Comparison of ENCODE assay signal across 18 cellular contexts in genomic region chr5:142096382-142096781, GRCh38. TPM values are rescaled to one million over a fixed set of nuclear protein-coding genes. Genes with fewer than 3 reads are reported as not detected.
A peak's percentile ranks its signal among the peaks of the same experiment; 100 is the strongest.
DNase-seq lines count a peak whose midpoint lies in the region; ATAC-seq lines count a peak whose summit lies in the region.
"Had no signal": no experiment of that assay in that cellular context is flagged by ENCODE, and none has a peak within 500 bp of the region (broad histone marks: within the 10 kb centered on the region; RNA-seq: fewer than 3 reads in every experiment).

No MANE protein-coding gene starts in this region.

- POLR2A ChIA-PET in CD8-positive, alpha-beta memory T cell (lab: Charles Lee), result interaction anchor here (0.9 to 2.2 kb wide), 3 partner anchors 12 to 127 kb away, joined by 3 to 21 read pairs (median 4); partner anchors contain the start of genes NDFIP1 and RNF14
- POLR2A ChIA-PET in naive thymus-derived CD8-positive, alpha-beta T cell (lab: Charles Lee), result interaction anchor here (0.7 to 7.5 kb wide), 10 partner anchors 8 to 128 kb away, joined by 3 to 119 read pairs (median 6); partner anchors contain the start of genes GNPDA1, NDFIP1 and RNF14

- no peaks in the 10 kb centered on the region for H3K27me3 Mint-ChIP-seq in activated T-cell treated with anti-CD3 and anti-CD28 coated beads, Interleukin-2, amount 50 U/mL, for 24 hours
- H3K27me3 Mint-ChIP-seq in CD8-positive, alpha-beta memory T cell, result no peaks in the 10 kb centered on the region
- H3K27me3 Mint-ChIP-seq in activated naive CD8-positive, alpha-beta T cell treated with anti-CD3 and anti-CD28 coated beads for 36 hours, result no peaks in the 10 kb centered on the region
- no peaks in the 10 kb centered on the region for H3K27me3 Mint-ChIP-seq in naive thymus-derived CD8-positive, alpha-beta T cell

- H3K36me3 ChIP-seq in CD8-positive, alpha-beta memory T cell (ENCODE audit: insufficient read depth, low read length), result no peaks in the 10 kb centered on the region
- H3K36me3 ChIP-seq: esophagus muscularis mucosa, HAP-1, Peyer's patch, sigmoid colon, SJSA1 had no signal

- H3K4me1 Mint-ChIP-seq in activated T-cell treated with anti-CD3 and anti-CD28 coated beads, Interleukin-2, amount 50 U/mL, for 24 hours (ENCODE audit: low read depth), result peaks cover 81% of the 10 kb centered on the region
- H3K4me1 Mint-ChIP-seq in CD8-positive, alpha-beta memory T cell, result peaks cover 31 to 49% (median 37%) of the 10 kb centered on the region in 3 donors
- peaks cover 71% of the 10 kb centered on the region for H3K4me1 Mint-ChIP-seq in activated naive CD8-positive, alpha-beta T cell treated with anti-CD3 and anti-CD28 coated beads for 36 hours
- peaks cover 25 to 71% (median 67%) of the 10 kb centered on the region in 4 donors for H3K4me1 Mint-ChIP-seq in naive thymus-derived CD8-positive, alpha-beta T cell
- H3K4me1 Mint-ChIP-seq: naive B cell had no signal

- H3K27me3 ChIP-seq in CD8-positive, alpha-beta memory T cell (ENCODE audit: insufficient read depth, low read length, poor library complexity, severe bottlenecking), result no peaks in the 10 kb centered on the region
- H3K27me3 ChIP-seq: esophagus muscularis mucosa, Peyer's patch, sigmoid colon, SJSA1 had no signal

- H3K4me3 ChIP-seq in CD8-positive, alpha-beta memory T cell (ENCODE audit: low read length), result no peak overlapping the region
- H3K4me3 ChIP-seq: esophagus muscularis mucosa, HAP-1, Peyer's patch, sigmoid colon, SJSA1 had no signal

- H3K4me3 Mint-ChIP-seq in activated T-cell treated with anti-CD3 and anti-CD28 coated beads, Interleukin-2, amount 50 U/mL, for 24 hours, result no peak overlapping the region
- H3K4me3 Mint-ChIP-seq in CD8-positive, alpha-beta memory T cell, result no peak overlapping the region
- no peak overlapping the region for H3K4me3 Mint-ChIP-seq in activated naive CD8-positive, alpha-beta T cell treated with anti-CD3 and anti-CD28 coated beads for 36 hours
- peak overlapping the region in 3 of 10 donors; percentile 18 to 60 (median 26) for H3K4me3 Mint-ChIP-seq in naive thymus-derived CD8-positive, alpha-beta T cell
- H3K4me3 Mint-ChIP-seq: memory B cell, naive B cell had no signal

- H3K9me3 Mint-ChIP-seq in activated T-cell treated with anti-CD3 and anti-CD28 coated beads, Interleukin-2, amount 50 U/mL, for 24 hours, result no peaks in the 10 kb centered on the region
- no peaks in the 10 kb centered on the region for H3K9me3 Mint-ChIP-seq in CD8-positive, alpha-beta memory T cell
- peaks cover 10% of the 10 kb centered on the region for H3K9me3 Mint-ChIP-seq in activated naive CD8-positive, alpha-beta T cell treated with anti-CD3 and anti-CD28 coated beads for 36 hours
- peaks cover 0 to 8% (median 4%) of the 10 kb centered on the region in 9 donors for H3K9me3 Mint-ChIP-seq in naive thymus-derived CD8-positive, alpha-beta T cell
- H3K9me3 Mint-ChIP-seq: memory B cell had no signal

- ATAC-seq in naive thymus-derived CD8-positive, alpha-beta T cell, result peak; percentile 22 to 23

- peaks cover 52% of the 10 kb centered on the region for H3K4me1 ChIP-seq in CD8-positive, alpha-beta memory T cell (ENCODE audit: insufficient read depth, low read length)
- H3K4me1 ChIP-seq: Peyer's patch, sigmoid colon had no signal

- H3K36me3 Mint-ChIP-seq in activated T-cell treated with anti-CD3 and anti-CD28 coated beads, Interleukin-2, amount 50 U/mL, for 24 hours (ENCODE audit: low read depth), result no peaks in the 10 kb centered on the region
- no peaks in the 10 kb centered on the region for H3K36me3 Mint-ChIP-seq in CD8-positive, alpha-beta memory T cell
- H3K36me3 Mint-ChIP-seq in activated naive CD8-positive, alpha-beta T cell treated with anti-CD3 and anti-CD28 coated beads for 36 hours, result peaks cover 11% of the 10 kb centered on the region
- H3K36me3 Mint-ChIP-seq in naive thymus-derived CD8-positive, alpha-beta T cell, result peaks cover 0 to 7% (median 7%) of the 10 kb centered on the region in 3 donors
- H3K36me3 Mint-ChIP-seq: memory B cell, naive B cell had no signal

- H3K27ac ChIP-seq in CD8-positive, alpha-beta memory T cell (ENCODE audit: low read depth, low read length), result no peak overlapping the region
- H3K27ac ChIP-seq: esophagus muscularis mucosa, sigmoid colon, SJSA1 had no signal

- peak overlapping the region; percentile 81 for H3K27ac Mint-ChIP-seq in activated T-cell treated with anti-CD3 and anti-CD28 coated beads, Interleukin-2, amount 50 U/mL, for 24 hours
- H3K27ac Mint-ChIP-seq in CD8-positive, alpha-beta memory T cell, result peak overlapping the region; percentile 68 to 96 (median 90)
- peak overlapping the region; percentile 87 for H3K27ac Mint-ChIP-seq in activated naive CD8-positive, alpha-beta T cell treated with anti-CD3 and anti-CD28 coated beads for 36 hours
- H3K27ac Mint-ChIP-seq in naive thymus-derived CD8-positive, alpha-beta T cell, result peak overlapping the region; percentile 53 to 99 (median 96)
- H3K27ac Mint-ChIP-seq: memory B cell, naive B cell had no signal

- no peak for DNase-seq in activated T-cell treated with anti-CD3 and anti-CD28 coated beads, Interleukin-2, amount 50 U/mL, for 24 hours
- DNase-seq in activated T-cell treated with anti-CD3 and anti-CD28 coated beads for 4 hours (no peak), NCI-H1048 (lab: John Stamatoyannopoulos, UW) (no peak), activated gamma-delta T cell (lab: John Stamatoyannopoulos, UW) (no peak), EL (no peak)
- DNase-seq in CD8-positive, alpha-beta memory T cell, result peak in 1 of 5 donors; percentile 71
- DNase-seq in activated naive CD8-positive, alpha-beta T cell treated with anti-CD3 and anti-CD28 coated beads for 36 hours, result no peak
- DNase-seq in naive thymus-derived CD8-positive, alpha-beta T cell, result peak in 8 of 10 donors; percentile 38 to 75 (median 60)
- DNase-seq: naive B cell; NCI-H1105 treated with DMSO at 0.1 percent for 48 hours; NCI-H510A; NK-92 treated with Interleukin-12 subunit alpha and Interleukin-12 subunit beta, amount 100 ng/mL, for 24 hours; sigmoid colon had no signal

- H3K9me3 ChIP-seq in CD8-positive, alpha-beta memory T cell (ENCODE audit: low read length), result no peaks in the 10 kb centered on the region
- H3K9me3 ChIP-seq: esophagus muscularis mucosa, HAP-1, Peyer's patch, sigmoid colon, SJSA1 had no signal

- CTCF ChIA-PET in CD8-positive, alpha-beta memory T cell (lab: Charles Lee), result interaction anchor here (1.5 to 3.1 kb wide), 3 partner anchors 11 to 81 kb away, joined by 3 to 13 read pairs (median 5); no protein-coding TSS in a partner anchor

RNA-seq across cellular contexts. Expression of gene NDFIP1, which starts 12.2 kb away (rescaled TPM):
- total RNA-seq in CD8-positive, alpha-beta memory T cell, result 10 to 100 TPM; 81.3 to 84.4 TPM
- 58.3 TPM for polyA plus RNA-seq in CD8-positive, alpha-beta memory T cell
- 100 to 1,000 TPM in 1 of 2 experiments, 10 to 100 TPM in 1; 97.3 to 100 TPM for total RNA-seq in activated naive CD8-positive, alpha-beta T cell treated with anti-CD3 and anti-CD28 coated beads for 36 hours
- 100 to 1,000 TPM; 123 to 125 TPM for total RNA-seq in naive thymus-derived CD8-positive, alpha-beta T cell
- polyA plus RNA-seq in naive thymus-derived CD8-positive, alpha-beta T cell, result 100 to 1,000 TPM; 102 to 144 (median 127) TPM

Comparison
In these comparisons a context has a peak if more than half of its experiments do, and no peak if none do; other contexts are left out.
1. DNase-seq: peak in naive thymus-derived CD8-positive, alpha-beta T cell (8 of 10); none in activated T-cell treated with anti-CD3 and anti-CD28 coated beads, Interleukin-2, amount 50 U/mL, for 24 hours (single experiment), activated T-cell treated with anti-CD3 and anti-CD28 coated beads for 4 hours (single experiment), activated naive CD8-positive, alpha-beta T cell treated with anti-CD3 and anti-CD28 coated beads for 36 hours (single experiment), NCI-H1048 (single experiment), activated gamma-delta T cell (single experiment) and EL (single experiment).
2. Peak in every context shown above with its lines, with median percentiles within 50 percentile points of each other: H3K27ac Mint-ChIP-seq.